Comparison of ENCODE assay signal across 28 cellular contexts in the genomic region with DNA sequence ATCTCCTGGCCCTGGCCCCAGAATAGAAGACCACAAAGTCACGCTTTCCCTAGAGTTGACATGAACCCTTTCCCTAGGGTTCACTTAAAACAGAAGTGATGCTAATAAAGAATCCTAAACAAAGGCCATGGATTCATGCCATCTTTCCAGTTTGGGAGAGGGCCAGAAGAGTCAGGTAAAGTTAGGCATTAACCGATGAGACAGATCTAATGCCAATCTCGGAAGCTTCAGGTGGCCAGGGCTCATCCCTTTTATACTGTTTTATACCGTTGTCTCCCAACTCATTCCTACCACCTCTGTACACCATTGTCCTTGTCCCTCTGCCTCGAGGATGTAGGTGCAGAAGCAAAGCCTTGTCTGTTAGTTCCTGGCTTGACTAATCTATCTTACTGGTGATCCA. TPM values are rescaled to one million over a fixed set of nuclear protein-coding genes. Genes with fewer than 3 reads are reported as not detected.
"Had no signal": no experiment of that assay in that cellular context is flagged by ENCODE, and none has a peak within 500 bp of the region (broad histone marks: within the 10 kb centered on the region; RNA-seq: fewer than 3 reads in every experiment).

No MANE protein-coding gene starts in this region.

- H3K4me1 ChIP-seq: heart left ventricle, left ventricle myocardium inferior, spleen, suprapubic skin, tibial artery, upper lobe of right lung had no signal

- H3K27ac ChIP-seq: heart left ventricle, left ventricle myocardium inferior, spleen, suprapubic skin, tibial artery, upper lobe of right lung, WERI-Rb-1 had no signal

- FAIRE-seq: endothelial cell of umbilical vein had no signal

- H3K36me3 ChIP-seq: heart left ventricle, left ventricle myocardium inferior, spleen, suprapubic skin, tibial artery, upper lobe of right lung, WERI-Rb-1 had no signal

- H3K9me3 ChIP-seq: heart left ventricle, left ventricle myocardium inferior, spleen, suprapubic skin, tibial artery, upper lobe of right lung had no signal

- ATAC-seq: activated CD4-positive, CD25-positive, alpha-beta regulatory T cell treated with anti-CD3 and anti-CD28 coated beads, Interleukin-2, amount 50 U/mL, for 24 hours; activated naive CD8-positive, alpha-beta T cell treated with anti-CD3 and anti-CD28 coated beads, Interleukin-2, amount 50 U/mL, for 24 hours; activated T-cell treated with anti-CD3 and anti-CD28 coated beads, Interleukin-2, amount 50 U/mL, for 4 hours; effector memory CD8-positive, alpha-beta T cell; heart left ventricle; natural killer cell treated with Interleukin-12 subunit alpha and Interleukin-12 subunit beta and Interleukin-15 and Interleukin-18, amount 100 ng/mL, for 72 hours; right cardiac atrium; upper lobe of right lung had no signal

- DNase-seq: activated CD4-positive, alpha-beta memory T cell treated with anti-CD3 and anti-CD28 coated beads for 36 hours; activated CD4-positive, alpha-beta T cell treated with anti-CD3 and anti-CD28 coated beads for 48 hours; activated CD8-positive, alpha-beta memory T cell treated with anti-CD3 and anti-CD28 coated beads, Interleukin-2, amount 50 U/mL, for 48 hours; activated naive CD8-positive, alpha-beta T cell treated with anti-CD3 and anti-CD28 coated beads, Interleukin-2, amount 50 U/mL, for 24 hours; activated T-cell treated with anti-CD3 and anti-CD28 coated beads, Interleukin-2, amount 50 U/mL, for 4 hours; amygdala; caudate nucleus; cortex of kidney; effector memory CD8-positive, alpha-beta T cell; foreskin fibroblast; heart left ventricle; hypothalamus; kidney glomerular epithelial cell; left ventricle myocardium inferior; mesendoderm; posterior cingulate gyrus; right cardiac atrium; spleen; stimulated activated naive CD4-positive, alpha-beta T cell; T1000; tibial artery; upper lobe of right lung; WERI-Rb-1 had no signal

- H3K27me3 ChIP-seq: heart left ventricle, suprapubic skin, tibial artery, upper lobe of right lung had no signal

- H3K4me3 ChIP-seq: heart left ventricle, left ventricle myocardium inferior, lung, spleen, suprapubic skin, tibial artery, upper lobe of right lung had no signal

RNA-seq across cellular contexts. Expression of a gene that starts 25.1 kb away (rescaled TPM):
- total RNA-seq: activated T-cell treated with anti-CD3 and anti-CD28 coated beads, Interleukin-2, amount 50 U/mL, for 4 hours; natural killer cell treated with Interleukin-12 subunit alpha and Interleukin-12 subunit beta and Interleukin-15 and Interleukin-18, amount 100 ng/mL, for 72 hours had no signal
